In the genomic region with DNA sequence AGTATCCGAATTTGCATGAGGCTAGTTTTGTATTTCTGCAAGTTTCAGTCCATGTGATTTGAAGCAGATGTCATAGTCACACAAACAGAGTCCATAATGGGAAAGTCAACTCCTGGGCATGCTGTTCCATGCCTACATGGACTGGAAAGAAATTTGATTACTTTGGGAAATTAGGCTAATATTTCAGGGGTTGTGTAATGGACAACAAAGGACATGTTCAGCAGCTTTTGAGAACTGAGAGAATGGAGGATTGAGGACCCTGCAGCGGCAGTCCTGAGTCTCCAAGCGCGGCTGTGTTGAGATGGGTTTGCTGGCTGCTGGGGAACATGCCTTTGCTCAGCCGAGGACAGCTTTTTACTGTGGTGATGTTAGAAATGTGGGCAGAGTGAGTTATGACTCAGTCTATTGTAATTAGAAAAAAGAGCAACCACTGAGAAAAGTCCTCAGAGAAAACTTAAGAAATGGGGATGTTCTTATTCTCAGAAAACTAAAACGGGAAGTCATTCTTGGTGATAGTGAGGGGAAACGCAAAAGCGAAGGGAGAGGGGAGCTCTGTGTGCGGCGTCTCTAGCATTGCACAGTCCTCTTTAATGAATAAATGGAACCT, we compare ENCODE assay signal across 8 cellular contexts.
DNase-seq lines count a peak whose midpoint lies in the region; ATAC-seq and TF ChIP-seq lines count a peak whose summit lies in the region.

No MANE protein-coding gene starts in this region.

- DNase-seq in ELR (ENCODE audit: low read depth): peak; percentile 29
- DNase-seq in activated T-helper 1 cell treated with anti-CD3 and anti-CD28 coated beads, Interleukin-12 subunit alpha, Interleukin-12 subunit beta, Interleukin-2, Interleukin-4 antibody, amounts not matched to agents 30 ng/mL and 10 ng/mL and 1 ng/mL, durations not matched to agents 14 hours and 24 hours and 36 hours (ENCODE audit: low spot score): peak; percentile 41
- DNase-seq in lower lobe of right lung: no peak
- no peak for DNase-seq in SHP77 (lab: John Stamatoyannopoulos, UW)
- DNase-seq in NCI-H2196 (lab: John Stamatoyannopoulos, UW; ENCODE audit: unreplicated experiment): no peak
- no peak for DNase-seq in Calu3

- H3K9me3 ChIP-seq in lower lobe of right lung: no peaks in the 10 kb centered on the region

- BruUV-seq in Calu3 (replicated peaks; lab: Mats Ljungman, UMichigan): no TSS peak

- intact Hi-C loops in activated T-helper 1 cell treated with anti-CD3 and anti-CD28 coated beads, Interleukin-12 subunit alpha, Interleukin-12 subunit beta, Interleukin-2, Interleukin-4 antibody, amounts not matched to agents 30 ng/mL and 10 ng/mL and 1 ng/mL, durations not matched to agents 14 hours and 24 hours and 36 hours (cut with micrococcal nuclease): loop anchor here (1.0 to 5.0 kb wide), 8 partner anchors 8 to 630 kb away; a partner anchor contains a TSS
- intact Hi-C loops in lower lobe of right lung (cut with DNase I): no loop called here
- intact Hi-C loops in Calu3 (cut with micrococcal nuclease; ENCODE audit: unreplicated experiment): loop anchor here (10.0 kb wide), 1 partner anchor 142 kb away; no protein-coding TSS in a partner anchor

- H3K9me3 Mint-ChIP-seq in activated T-helper 1 cell treated with anti-CD3 and anti-CD28 coated beads, Interleukin-12 subunit alpha, Interleukin-12 subunit beta, Interleukin-2, Interleukin-4 antibody, amounts not matched to agents 30 ng/mL and 10 ng/mL and 1 ng/mL, durations not matched to agents 14 hours and 24 hours and 36 hours: no peaks in the 10 kb centered on the region
- H3K9me3 Mint-ChIP-seq in Calu3 (ENCODE audit: low read depth, unreplicated experiment): no peaks in the 10 kb centered on the region

- H3K36me3 Mint-ChIP-seq in activated T-helper 1 cell treated with anti-CD3 and anti-CD28 coated beads, Interleukin-12 subunit alpha, Interleukin-12 subunit beta, Interleukin-2, Interleukin-4 antibody, amounts not matched to agents 30 ng/mL and 10 ng/mL and 1 ng/mL, durations not matched to agents 14 hours and 24 hours and 36 hours (ENCODE audit: low read depth): peaks cover 6% of the 10 kb centered on the region
- H3K36me3 Mint-ChIP-seq in Calu3 (ENCODE audit: insufficient read depth, unreplicated experiment): no peaks in the 10 kb centered on the region

- no peaks in the 10 kb centered on the region for H3K27me3 Mint-ChIP-seq in activated T-helper 1 cell treated with anti-CD3 and anti-CD28 coated beads, Interleukin-12 subunit alpha, Interleukin-12 subunit beta, Interleukin-2, Interleukin-4 antibody, amounts not matched to agents 30 ng/mL and 10 ng/mL and 1 ng/mL, durations not matched to agents 14 hours and 24 hours and 36 hours (ENCODE audit: insufficient read depth)
- peaks cover 40% of the 10 kb centered on the region for H3K27me3 Mint-ChIP-seq in Calu3 (ENCODE audit: unreplicated experiment)

- ATAC-seq in GM21360 (IDR thresholded peaks at IDR 0.05; ENCODE audit: unreplicated experiment) (peak; percentile 85), HG03571 (IDR thresholded peaks at IDR 0.05; ENCODE audit: unreplicated experiment) (peak; percentile 80), lower lobe of right lung (peak; percentile 76 to 83)

- TF ChIP-seq CTCF in lower lobe of right lung (IDR thresholded peaks at IDR 0.05) (no peak), Calu3 (IDR thresholded peaks at IDR 0.05; ENCODE audit: unreplicated experiment) (no peak)

- peak overlapping the region; percentile 63 for H3K27ac ChIP-seq in lower lobe of right lung

- no peaks in the 10 kb centered on the region for H3K36me3 ChIP-seq in lower lobe of right lung

- H3K4me3 Mint-ChIP-seq in activated T-helper 1 cell treated with anti-CD3 and anti-CD28 coated beads, Interleukin-12 subunit alpha, Interleukin-12 subunit beta, Interleukin-2, Interleukin-4 antibody, amounts not matched to agents 30 ng/mL and 10 ng/mL and 1 ng/mL, durations not matched to agents 14 hours and 24 hours and 36 hours: peak overlapping the region; percentile 67
- H3K4me3 Mint-ChIP-seq in Calu3 (ENCODE audit: low read depth, unreplicated experiment): no peak overlapping the region

- CTCF ChIA-PET in Calu3 (lab: Charles Lee): interaction anchor here (0.7 kb wide), 1 partner anchor 157 kb away, joined by 3 read pairs; no protein-coding TSS in a partner anchor

- H3K4me1 ChIP-seq in lower lobe of right lung: peaks cover 22% of the 10 kb centered on the region

- H3K4me1 Mint-ChIP-seq in activated T-helper 1 cell treated with anti-CD3 and anti-CD28 coated beads, Interleukin-12 subunit alpha, Interleukin-12 subunit beta, Interleukin-2, Interleukin-4 antibody, amounts not matched to agents 30 ng/mL and 10 ng/mL and 1 ng/mL, durations not matched to agents 14 hours and 24 hours and 36 hours (ENCODE audit: low read depth): peaks cover 56% of the 10 kb centered on the region
- no peaks in the 10 kb centered on the region for H3K4me1 Mint-ChIP-seq in Calu3 (ENCODE audit: low read depth, unreplicated experiment)

- peak overlapping the region; percentile 87 for H3K27ac Mint-ChIP-seq in activated T-helper 1 cell treated with anti-CD3 and anti-CD28 coated beads, Interleukin-12 subunit alpha, Interleukin-12 subunit beta, Interleukin-2, Interleukin-4 antibody, amounts not matched to agents 30 ng/mL and 10 ng/mL and 1 ng/mL, durations not matched to agents 14 hours and 24 hours and 36 hours
- H3K27ac Mint-ChIP-seq in Calu3 (ENCODE audit: unreplicated experiment): no peak overlapping the region

- H3K27me3 ChIP-seq in lower lobe of right lung (ENCODE audit: low read depth): no peaks in the 10 kb centered on the region

- H3K4me3 ChIP-seq in lower lobe of right lung: no peak overlapping the region

Comparison
In these comparisons a context has a peak if more than half of its experiments do, and no peak if none do; other contexts are left out.
1. DNase-seq: peak in ELR (single experiment) and activated T-helper 1 cell treated with anti-CD3 and anti-CD28 coated beads, Interleukin-12 subunit alpha, Interleukin-12 subunit beta, Interleukin-2, Interleukin-4 antibody, amounts not matched to agents 30 ng/mL and 10 ng/mL and 1 ng/mL, durations not matched to agents 14 hours and 24 hours and 36 hours (single experiment); none in lower lobe of right lung (single experiment), SHP77 (0 of 2), NCI-H2196 (single experiment) and Calu3 (single experiment).
2. Peak in every context shown above with its lines, with median percentiles within 50 percentile points of each other: ATAC-seq.